In the genomic region with DNA sequence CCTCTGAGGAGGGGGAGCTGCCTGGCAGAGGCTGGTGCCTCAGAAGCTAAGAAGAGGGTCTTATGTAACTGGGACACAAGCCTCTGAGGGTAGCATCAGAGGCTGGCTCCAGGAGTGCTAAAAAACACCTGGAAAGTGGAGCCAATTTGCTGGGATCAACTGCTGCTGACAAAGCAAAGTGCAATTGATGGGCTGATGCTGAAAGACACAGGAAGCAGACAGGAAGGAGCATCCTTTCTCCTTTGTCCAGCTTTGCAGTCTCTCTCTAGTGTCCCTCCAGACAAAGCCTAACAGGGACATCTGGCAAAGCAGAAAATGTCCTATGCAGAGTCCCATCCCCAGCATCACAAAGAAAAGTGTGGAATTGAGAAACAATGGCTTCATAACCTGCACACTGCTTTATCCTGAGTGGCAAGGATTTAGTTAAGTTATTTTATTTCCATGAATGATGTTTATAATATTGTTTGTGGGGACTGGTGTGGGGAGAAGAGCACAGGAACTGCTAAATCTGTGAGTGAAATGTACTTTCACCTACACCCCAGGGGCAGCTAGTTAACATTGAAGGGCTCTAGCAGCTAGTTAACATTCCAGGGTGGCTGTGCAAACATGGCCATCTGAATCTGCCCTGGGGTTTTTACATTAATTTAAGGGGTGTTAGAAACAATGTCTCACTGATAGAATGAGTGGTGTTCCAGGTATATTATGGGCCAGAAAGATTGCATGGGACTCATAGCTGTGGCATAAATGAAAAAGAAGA, we compare ENCODE assay signal across 19 cellular contexts. TPM values are rescaled to one million over a fixed set of nuclear protein-coding genes. Genes with fewer than 3 reads are reported as not detected.
A peak's percentile ranks its signal among the peaks of the same experiment; 100 is the strongest.
DNase-seq lines count a peak whose midpoint lies in the region; ATAC-seq, FAIRE-seq and TF ChIP-seq lines count a peak whose summit lies in the region.
"Had no signal": no experiment of that assay in that cellular context is flagged by ENCODE, and none has a peak within 500 bp of the region (broad histone marks: within the 10 kb centered on the region; RNA-seq: fewer than 3 reads in every experiment).

No MANE protein-coding gene starts in this region.

- FAIRE-seq in HepG2 (lab: Jason Lieb, UNC) = peak; percentile 46
- FAIRE-seq: HTR-8/SVneo had no signal

- H3K27me3 ChIP-seq in HepG2 (ENCODE audit: control insufficient read depth in 1 of 2, insufficient read depth in 2 of 2, low read length in 2 of 2) (no peaks in the 10 kb centered on the region), right lobe of liver (no peaks in the 10 kb centered on the region), left lung (no peaks in the 10 kb centered on the region), psoas muscle (ENCODE audit: insufficient read depth in 3 of 3, low read length in 2 of 3) (no peaks in the 10 kb centered on the region)

- TF ChIP-seq CTCF in HepG2 (CRISPR knock-in tag; IDR thresholded peaks at IDR 0.05) = no peak
- no peak for TF ChIP-seq CTCF in right lobe of liver (IDR thresholded peaks at IDR 0.05)
- no peak for TF ChIP-seq CTCF in WTC11 (IDR thresholded peaks at IDR 0.05)
- no peak for TF ChIP-seq CTCF in left lung (IDR thresholded peaks at IDR 0.05)
- no peak for TF ChIP-seq CTCF in psoas muscle (IDR thresholded peaks at IDR 0.05)

- peaks cover 24% of the 10 kb centered on the region for H3K9me3 Mint-ChIP-seq in WTC11

- no peak overlapping the region for H2AFZ ChIP-seq in HepG2 (ENCODE audit: low read length)

- H3K36me3 ChIP-seq in HepG2 (replicated peaks in 1 of 2; ENCODE audit: control insufficient read depth in 1 of 2, insufficient read depth in 2 of 2, low read length in 2 of 2) (no peaks in the 10 kb centered on the region), right lobe of liver (no peaks in the 10 kb centered on the region), left lung (no peaks in the 10 kb centered on the region), psoas muscle (ENCODE audit: insufficient read depth in 1 of 2, low read depth in 1 of 2) (no peaks in the 10 kb centered on the region)

- POLR2A ChIA-PET in HepG2 (lab: Yijun Ruan, JAX) (no interaction called here), WTC11 (lab: Charles Lee) (interaction anchor here (0.6 kb wide), 1 partner anchor 13 kb away, joined by 3 read pairs; no protein-coding TSS in a partner anchor)

- no peaks in the 10 kb centered on the region for H4K20me1 ChIP-seq in HepG2 (ENCODE audit: insufficient read depth, low read length)

- no peak overlapping the region for H3K4me3 Mint-ChIP-seq in WTC11

- no peak for DNase-seq in HepG2 (ENCODE audit: low spot score)
- DNase-seq in right lobe of liver = no peak
- no peak for DNase-seq in WTC11 (ENCODE audit: low spot score)
- no peak for DNase-seq in left lung
- no peak for DNase-seq in DMS153 (lab: John Stamatoyannopoulos, UW)
- DNase-seq in GM19238 (ENCODE audit: insufficient read length, low spot score) = no peak
- no peak for DNase-seq in psoas muscle
- DNase-seq: C1 segment of cervical spinal cord; HCEC 1CT; KBM-7; NCI-H1417 treated with DMSO at 0.1 percent for 48 hours; NCI-H510A treated with DMSO at 0.1 percent for 48 hours; NK-92 treated with Interleukin-12 subunit alpha and Interleukin-12 subunit beta, amount 100 ng/mL, for 24 hours; OCI-M1; RPMI8226; SIG-M5 had no signal

- ATAC-seq in HepG2 (peak; percentile 63), right lobe of liver (no peak), WTC11 (peak; percentile 61), left lung (peak; percentile 26), psoas muscle (no peak)

- no peaks in the 10 kb centered on the region; the same call in 1 of the 2 replicates for H3K27me3 Mint-ChIP-seq in WTC11 (ENCODE audit: low read depth)

- CTCF ChIA-PET in HepG2 (lab: Yijun Ruan, JAX; ENCODE audit: low intra/inter-chr PET ratio, low total read pairs) (no interaction called here), WTC11 (lab: Charles Lee) (no interaction called here)

- H3K27ac ChIP-seq in HepG2 (ENCODE audit: extremely low read length, insufficient read depth, low read length) = no peak overlapping the region
- no peak overlapping the region for H3K27ac ChIP-seq in right lobe of liver
- no peak overlapping the region for H3K27ac ChIP-seq in left lung
- H3K27ac ChIP-seq in psoas muscle = no peak overlapping the region
- H3K27ac ChIP-seq: HL-60 had no signal

- H3K27ac Mint-ChIP-seq in WTC11 = peak overlapping the region; percentile 93

- intact Hi-C loops in HepG2 (cut with micrococcal nuclease; ENCODE audit: unreplicated experiment) = no loop called here
- intact Hi-C loops in right lobe of liver (cut with DNase I) = no loop called here
- intact Hi-C loops in left lung (cut with DNase I) = no loop called here
- intact Hi-C loops in psoas muscle (cut with DNase I) = no loop called here

- H3K9me3 ChIP-seq in HepG2 (ENCODE audit: low read length) (peaks cover 6% of the 10 kb centered on the region; the same call in 1 of the 2 replicates), right lobe of liver (no peaks in the 10 kb centered on the region), left lung (no peaks in the 10 kb centered on the region), psoas muscle (no peaks in the 10 kb centered on the region)

- H3K4me1 ChIP-seq in HepG2 (ENCODE audit: insufficient read depth, low read length) = peaks cover 18% of the 10 kb centered on the region
- H3K4me1 ChIP-seq in right lobe of liver = no peaks in the 10 kb centered on the region
- H3K4me1 ChIP-seq in left lung = no peaks in the 10 kb centered on the region
- no peaks in the 10 kb centered on the region for H3K4me1 ChIP-seq in psoas muscle

- H3K4me1 Mint-ChIP-seq in WTC11 = peaks cover 35% of the 10 kb centered on the region

- H3K79me2 ChIP-seq in HepG2 (ENCODE audit: insufficient read depth, low read length) = no peaks in the 10 kb centered on the region

- no peak overlapping the region for H3K4me2 ChIP-seq in HepG2 (ENCODE audit: low read depth, low read length)

- H3K36me3 Mint-ChIP-seq in WTC11 = peaks cover 17% of the 10 kb centered on the region

- in situ Hi-C loops in HepG2 (cut with HindIII; ENCODE audit: extremely low pct_ligation_motif_present, low pct_unique_long_range_greater_than_20kb) = no loop called here

- no TSS peak for BruUV-seq in HepG2 (replicated peaks; lab: Mats Ljungman, UMichigan)

- H3K9ac ChIP-seq in HepG2 (ENCODE audit: insufficient read depth, low read depth, low read length) = no peak overlapping the region

- TF ChIP-seq RAD21 in HepG2 (CRISPR knock-in tag; IDR thresholded peaks at IDR 0.05) = no peak

- H3K4me3 ChIP-seq in HepG2 (replicated peaks in 1 of 3; ENCODE audit: insufficient read depth in 1 of 3, low read depth in 2 of 3, low read length in 3 of 3) (no peak overlapping the region), right lobe of liver (no peak overlapping the region), left lung (no peak overlapping the region), psoas muscle (no peak overlapping the region)

- TF ChIP-seq EP300 in HepG2 (IDR thresholded peaks at IDR 0.05; ENCODE audit: low read depth in 2 of 2, low read length in 2 of 2) (no peak), HepG2 (CRISPR knock-in tag; IDR thresholded peaks at IDR 0.05; ENCODE audit: borderline replicate concordance) (no peak)

- TF ChIP-seq POLR2A in HepG2 (IDR thresholded peaks at IDR 0.05; ENCODE audit: insufficient read depth in 1 of 2, low read depth in 2 of 2, low read length in 2 of 2) (no peak), right lobe of liver (IDR thresholded peaks at IDR 0.05) (no peak)

RNA-seq across cellular contexts. Expression of gene MBTPS2, which starts 25.6 kb away (rescaled TPM):
- total RNA-seq in HepG2 (2016; rRNA removed; fragmentation: Illumina TruSeq; extraction: Trizol) = 5.7 and 7.7 TPM in 2 replicates
- 0.88 and 1.1 TPM in 2 replicates for total RNA-seq in HepG2 (2016; cell fraction: cytosol; rRNA removed; fragmentation: Illumina TruSeq; extraction: Trizol; ENCODE audit: low read depth)
- total RNA-seq in HepG2 (2016; cell fraction: insoluble cytoplasmic fraction; rRNA removed; fragmentation: Illumina TruSeq; extraction: Trizol) = 5.2 and 7.9 TPM in 2 replicates
- 4.5 and 6.1 TPM in 2 replicates for total RNA-seq in HepG2 (2016; cell fraction: membrane; rRNA removed; fragmentation: Illumina TruSeq; extraction: Trizol)
- 13.8 and 14.9 TPM in 2 replicates for total RNA-seq in HepG2 (2016; cell fraction: nucleus; rRNA removed; fragmentation: Illumina TruSeq; extraction: Trizol)
- 12.4 and 14.4 TPM in 2 replicates for polyA plus RNA-seq in HepG2 (2011; rRNA removed)
- 7.6 and 10.4 TPM in 2 replicates for polyA plus RNA-seq in HepG2 (2011; cell fraction: cytosol; rRNA removed)
- polyA plus RNA-seq in HepG2 (2011; cell fraction: nucleus; rRNA removed) = 3.3 and 4.7 TPM in 2 replicates
- polyA plus RNA-seq in HepG2 (2012) = 10.5 and 14.8 TPM in 2 replicates
- 0.78 and 0.94 TPM in 2 replicates for polyA plus RNA-seq in HepG2 (2016; cell fraction: cytosol; fragmentation: Illumina TruSeq; extraction: Trizol; ENCODE audit: low read depth)
- 8.2 and 9.5 TPM in 2 replicates for polyA plus RNA-seq in HepG2 (2016; cell fraction: insoluble cytoplasmic fraction; fragmentation: Illumina TruSeq; extraction: Trizol; ENCODE audit: low read depth)
- 2.7 and 2.8 TPM in 2 replicates for polyA plus RNA-seq in HepG2 (2016; cell fraction: membrane; fragmentation: Illumina TruSeq; extraction: Trizol; ENCODE audit: low read depth)
- polyA plus RNA-seq in HepG2 (2016; cell fraction: nucleus; fragmentation: Illumina TruSeq; extraction: Trizol; ENCODE audit: insufficient read depth, low read depth) = 14.7 and 15.7 TPM in 2 replicates
- 26.4 and 51.1 TPM in 2 replicates for polyA minus RNA-seq in HepG2 (2011; rRNA and poly(A)+ RNA removed; ENCODE audit: low replicate concordance)
- polyA minus RNA-seq in HepG2 (2011; cell fraction: cytosol; rRNA and poly(A)+ RNA removed) = 13.5 and 15.2 TPM in 2 replicates
- polyA minus RNA-seq in HepG2 (2011; cell fraction: nucleus; rRNA and poly(A)+ RNA removed) = 14.0 and 18.4 TPM in 2 replicates
- 10 to 100 TPM in 5 of 6 experiments, 1 to 10 TPM in 1; 10.0 to 13.6 (median 11.0) TPM for total RNA-seq in right lobe of liver
- 8.4 to 9.8 TPM (median 9.1 TPM) in 3 replicates for total RNA-seq in WTC11 (2021)
- total RNA-seq in left lung = 10 to 100 TPM; 14.5 to 14.7 TPM
- 10 to 100 TPM; 12.0 to 14.6 (median 13.2) TPM for total RNA-seq in psoas muscle
- 1 to 10 TPM; 3.0 to 8.0 (median 4.8) TPM for polyA plus RNA-seq in psoas muscle

RNA-seq across cellular contexts. Expression of gene YY2, which starts 42.0 kb away (rescaled TPM):
- total RNA-seq in HepG2 (2016; rRNA removed; fragmentation: Illumina TruSeq; extraction: Trizol) (0.31 and 0.44 TPM in 2 replicates), right lobe of liver (1 to 10 TPM in 4 of 6 experiments, under 1 TPM in 2; 0.44 to 1.5 (median 1.0) TPM), WTC11 (2021) (0.78 to 1.4 TPM (median 0.82 TPM) in 3 replicates), left lung (1 to 10 TPM; 1.6 to 2.3 TPM), psoas muscle (1 to 10 TPM in 3 of 4 donors, under 1 TPM in 1; 0.58 to 1.8 (median 1.2) TPM)
- total RNA-seq in HepG2 (2016; cell fraction: cytosol; rRNA removed; fragmentation: Illumina TruSeq; extraction: Trizol; ENCODE audit: low read depth) = not detected in 2 replicates
- total RNA-seq in HepG2 (2016; cell fraction: insoluble cytoplasmic fraction; rRNA removed; fragmentation: Illumina TruSeq; extraction: Trizol) = 0.12 and 0.24 TPM in 2 replicates
- 0.17 and 0.28 TPM in 2 replicates for total RNA-seq in HepG2 (2016; cell fraction: membrane; rRNA removed; fragmentation: Illumina TruSeq; extraction: Trizol)
- 1.3 and 1.8 TPM in 2 replicates for total RNA-seq in HepG2 (2016; cell fraction: nucleus; rRNA removed; fragmentation: Illumina TruSeq; extraction: Trizol)
- polyA plus RNA-seq in HepG2 (2011; rRNA removed) (0.34 and 0.47 TPM in 2 replicates), psoas muscle (1 to 10 TPM in 2 of 3 donors, under 1 TPM in 1; 0.48 to 1.9 (median 1.1) TPM)
- 0.15 and 0.28 TPM in 2 replicates for polyA plus RNA-seq in HepG2 (2011; cell fraction: cytosol; rRNA removed)
- 0.79 and 0.99 TPM in 2 replicates for polyA plus RNA-seq in HepG2 (2011; cell fraction: nucleus; rRNA removed)
- polyA plus RNA-seq in HepG2 (2012) = 0.51 and 1.0 TPM in 2 replicates
- polyA plus RNA-seq in HepG2 (2016; cell fraction: cytosol; fragmentation: Illumina TruSeq; extraction: Trizol; ENCODE audit: low read depth) = 0.05 TPM in 1 of 2 replicates, not detected in the other
- 0.60 and 0.61 TPM in 2 replicates for polyA plus RNA-seq in HepG2 (2016; cell fraction: insoluble cytoplasmic fraction; fragmentation: Illumina TruSeq; extraction: Trizol; ENCODE audit: low read depth)
- 0.06 and 0.15 TPM in 2 replicates for polyA plus RNA-seq in HepG2 (2016; cell fraction: membrane; fragmentation: Illumina TruSeq; extraction: Trizol; ENCODE audit: low read depth)
- polyA plus RNA-seq in HepG2 (2016; cell fraction: nucleus; fragmentation: Illumina TruSeq; extraction: Trizol; ENCODE audit: insufficient read depth, low read depth) = 2.9 TPM in 2 replicates
- 1.0 and 4.0 TPM in 2 replicates for polyA minus RNA-seq in HepG2 (2011; rRNA and poly(A)+ RNA removed; ENCODE audit: low replicate concordance)
- polyA minus RNA-seq in HepG2 (2011; cell fraction: cytosol; rRNA and poly(A)+ RNA removed) = 0.30 TPM in 1 of 2 replicates, not detected in the other
- 2.7 and 2.8 TPM in 2 replicates for polyA minus RNA-seq in HepG2 (2011; cell fraction: nucleus; rRNA and poly(A)+ RNA removed)

RNA-seq across cellular contexts. Expression of gene SMPX, which starts 55.9 kb away (rescaled TPM):
- total RNA-seq in HepG2 (2016; rRNA removed; fragmentation: Illumina TruSeq; extraction: Trizol) = 0.67 and 1.8 TPM in 2 replicates
- 0.44 and 0.61 TPM in 2 replicates for total RNA-seq in HepG2 (2016; cell fraction: cytosol; rRNA removed; fragmentation: Illumina TruSeq; extraction: Trizol; ENCODE audit: low read depth)
- 1.2 and 1.8 TPM in 2 replicates for total RNA-seq in HepG2 (2016; cell fraction: insoluble cytoplasmic fraction; rRNA removed; fragmentation: Illumina TruSeq; extraction: Trizol)
- total RNA-seq in HepG2 (2016; cell fraction: membrane; rRNA removed; fragmentation: Illumina TruSeq; extraction: Trizol) = 0.48 and 0.71 TPM in 2 replicates
- total RNA-seq in HepG2 (2016; cell fraction: nucleus; rRNA removed; fragmentation: Illumina TruSeq; extraction: Trizol) = 3.1 and 5.3 TPM in 2 replicates
- 0.91 and 0.95 TPM in 2 replicates for polyA plus RNA-seq in HepG2 (2011; rRNA removed)
- 0.16 and 0.23 TPM in 2 replicates for polyA plus RNA-seq in HepG2 (2011; cell fraction: cytosol; rRNA removed)
- 2.5 and 2.9 TPM in 2 replicates for polyA plus RNA-seq in HepG2 (2011; cell fraction: nucleus; rRNA removed)
- polyA plus RNA-seq in HepG2 (2012) = 0.52 and 2.3 TPM in 2 replicates
- polyA plus RNA-seq in HepG2 (2016; cell fraction: cytosol; fragmentation: Illumina TruSeq; extraction: Trizol; ENCODE audit: low read depth) = 0.40 and 0.52 TPM in 2 replicates
- 0.56 and 1.7 TPM in 2 replicates for polyA plus RNA-seq in HepG2 (2016; cell fraction: insoluble cytoplasmic fraction; fragmentation: Illumina TruSeq; extraction: Trizol; ENCODE audit: low read depth)
- polyA plus RNA-seq in HepG2 (2016; cell fraction: membrane; fragmentation: Illumina TruSeq; extraction: Trizol; ENCODE audit: low read depth) = 0.56 and 0.82 TPM in 2 replicates
- polyA plus RNA-seq in HepG2 (2016; cell fraction: nucleus; fragmentation: Illumina TruSeq; extraction: Trizol; ENCODE audit: insufficient read depth, low read depth) = 12.4 and 13.9 TPM in 2 replicates
- polyA minus RNA-seq in HepG2 (2011; rRNA and poly(A)+ RNA removed; ENCODE audit: low replicate concordance) = not detected in 2 replicates
- not detected in 2 replicates for polyA minus RNA-seq in HepG2 (2011; cell fraction: cytosol; rRNA and poly(A)+ RNA removed)
- polyA minus RNA-seq in HepG2 (2011; cell fraction: nucleus; rRNA and poly(A)+ RNA removed) = 0.64 and 2.0 TPM in 2 replicates
- 1 to 10 TPM in 1 of 6 experiments, under 1 TPM in 4, not detected in 1; 0.32 to 1.1 (median 0.56) TPM for total RNA-seq in right lobe of liver
- not detected in 3 replicates for total RNA-seq in WTC11 (2021)
- total RNA-seq in left lung = not detected
- total RNA-seq in psoas muscle = 100 to 1,000 TPM; 273 to 863 (median 490) TPM
- polyA plus RNA-seq in psoas muscle = 100 to 1,000 TPM; 207 to 471 (median 427) TPM
- total RNA-seq: A673 had no signal

Comparison
In these comparisons a context has a peak if more than half of its experiments do, and no peak if none do; other contexts are left out.
1. ATAC-seq: peak in HepG2 (single experiment), WTC11 (single experiment) and left lung (single experiment); none in right lobe of liver (0 of 4) and psoas muscle (0 of 4).
2. RNA of gene SMPX, which starts 55.9 kb away (total RNA-seq): 273 to 863 TPM in psoas muscle; 0.44 to 5.3 TPM in HepG2, 0.32 to 1.1 TPM in right lobe of liver, not detected in left lung and not detected in WTC11; every median in the first group is over 10 times any median in the second.
3. Of the 50 proteins assayed by ChIP-seq in both HepG2 and WTC11: peak only in HepG2: none; only in WTC11: PRDM15; in both: none; in neither: 49.